Comparison of ENCODE assay signal across 26 cellular contexts in genomic region chr6:81253821-81254220, GRCh38.
"Had no signal": no experiment of that assay in that cellular context is flagged by ENCODE, and none has a peak within 500 bp of the region (broad histone marks: within the 10 kb centered on the region; RNA-seq: fewer than 3 reads in every experiment).

No MANE protein-coding gene starts in this region.

- H3K4me1 Mint-ChIP-seq: activated naive CD4-positive, alpha-beta T cell treated with anti-CD3 and anti-CD28 coated beads, Interleukin-2, amount 50 U/mL, for 24 hours; WTC11 had no signal

- H3K27ac ChIP-seq: breast epithelium, Peyer's patch, RWPE1, SJCRH30 had no signal

- H3K9me3 ChIP-seq: MG63, Peyer's patch, SJCRH30 had no signal

- H3K27ac Mint-ChIP-seq: activated CD8-positive, alpha-beta T cell treated with anti-CD3 and anti-CD28 coated beads, Interleukin-2, amount 10 ng/mL, durations not matched to agents 7 days and 5 days; activated naive CD4-positive, alpha-beta T cell treated with anti-CD3 and anti-CD28 coated beads, Interleukin-2, amount 50 U/mL, for 24 hours; T-helper 1 cell treated with Interleukin-12 subunit alpha and Interleukin-12 subunit beta and Interleukin-4 antibody, amounts not matched to agents 30 μg/mL and 1 μg/mL, for 36 hours; WTC11 had no signal

- H3K27me3 ChIP-seq: breast epithelium, MG63, Peyer's patch, SJCRH30 had no signal

- DNase-seq: activated CD4-positive, alpha-beta T cell treated with anti-CD3 and anti-CD28 coated beads for 48 hours; activated CD4-positive, alpha-beta T cell treated with anti-CD3 and anti-CD28 coated beads, Interleukin-2, amount 50 U/mL, for 4 hours; activated CD4-positive, CD25-positive, alpha-beta regulatory T cell treated with anti-CD3 and anti-CD28 coated beads, Interleukin-2, amount 50 U/mL, for 72 hours; activated CD8-positive, alpha-beta memory T cell treated with anti-CD3 and anti-CD28 coated beads, Interleukin-2, amount 50 U/mL, for 48 hours; activated CD8-positive, alpha-beta T cell treated with anti-CD3 and anti-CD28 coated beads, Interleukin-2, amount 10 ng/mL, durations not matched to agents 7 days and 5 days; activated effector memory CD4-positive, alpha-beta T cell treated with Interleukin-2 at 50 U/mL for 16 hours; activated naive CD4-positive, alpha-beta T cell; activated T-cell treated with anti-CD3 and anti-CD28 coated beads, Interleukin-2, amount 50 U/mL, for 1 hour; aorta; caudate nucleus; MG63; MV-4-11; NCI-H1092 treated with DMSO at 0.1 percent for 48 hours; NCI-H1417 treated with DMSO at 0.1 percent for 48 hours; NCI-H1694; NCI-H2029 treated with DMSO at 0.1 percent for 48 hours; NCI-H446; NCI-H524; Peyer's patch; Right ventricle myocardium superior; SJCRH30 had no signal

- H3K27me3 Mint-ChIP-seq: activated naive CD4-positive, alpha-beta T cell treated with anti-CD3 and anti-CD28 coated beads, Interleukin-2, amount 50 U/mL, for 24 hours had no signal

- H3K4me3 Mint-ChIP-seq: activated CD8-positive, alpha-beta T cell treated with anti-CD3 and anti-CD28 coated beads, Interleukin-2, amount 10 ng/mL, durations not matched to agents 7 days and 5 days; activated naive CD4-positive, alpha-beta T cell treated with anti-CD3 and anti-CD28 coated beads, Interleukin-2, amount 50 U/mL, for 24 hours; T-helper 1 cell treated with Interleukin-12 subunit alpha and Interleukin-12 subunit beta and Interleukin-4 antibody, amounts not matched to agents 30 μg/mL and 1 μg/mL, for 36 hours; WTC11 had no signal

- H3K4me3 ChIP-seq: breast epithelium, MG63, Peyer's patch, SJCRH30 had no signal

- H3K36me3 ChIP-seq: breast epithelium, MG63, Peyer's patch, SJCRH30 had no signal

- H3K4me1 ChIP-seq: breast epithelium, Peyer's patch, SJCRH30 had no signal

- H3K36me3 Mint-ChIP-seq: activated naive CD4-positive, alpha-beta T cell treated with anti-CD3 and anti-CD28 coated beads, Interleukin-2, amount 50 U/mL, for 24 hours had no signal

- ATAC-seq: activated CD8-positive, alpha-beta T cell treated with anti-CD3 and anti-CD28 coated beads, Interleukin-2, amount 10 ng/mL, durations not matched to agents 7 days and 5 days; WTC11 had no signal
